In the genomic region with DNA sequence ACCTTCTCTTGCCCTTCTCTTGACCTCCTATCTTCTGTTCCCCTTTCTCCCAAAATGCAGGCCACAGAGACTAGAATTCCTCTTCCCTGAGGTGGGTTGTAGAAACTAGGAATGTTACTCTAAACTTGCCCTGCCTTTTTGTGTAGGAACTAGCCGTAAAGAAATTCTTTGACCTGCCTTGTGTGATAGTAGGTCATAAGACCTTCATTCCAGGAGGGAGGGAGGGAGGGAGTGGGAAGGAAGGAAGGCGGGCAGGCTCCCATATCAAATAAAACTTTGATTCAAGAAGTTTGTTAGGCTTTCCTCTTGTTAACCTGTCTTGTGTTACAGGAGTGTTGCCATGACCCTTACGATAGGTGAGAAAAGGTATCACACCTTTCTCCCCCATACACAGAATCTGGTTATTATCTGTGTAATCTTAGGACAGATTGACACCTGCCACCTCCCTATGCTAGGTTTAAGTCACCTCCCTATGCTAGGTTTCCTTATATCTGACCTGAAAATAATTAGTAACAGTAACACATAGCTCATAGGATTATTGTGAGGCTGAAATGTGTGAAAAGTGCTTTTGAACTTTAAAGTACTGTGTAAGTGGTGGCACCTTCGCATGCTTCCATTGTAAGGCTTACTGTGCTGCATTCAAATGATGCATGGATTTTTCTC, we compare ENCODE assay signal across 1 cellular context.
TF ChIP-seq lines count a peak whose summit lies in the region.

No MANE protein-coding gene starts in this region.

TF ChIP-seq in IMR-90, 13 proteins besides CTCF, POLR2A, EP300 and RAD21:
- no peak for TF ChIP-seq CHD1 (IDR thresholded peaks at IDR 0.05; ENCODE audit: low read depth, low read length)
- TF ChIP-seq CEBPB (IDR thresholded peaks at IDR 0.05; ENCODE audit: low read depth, low read length), result no peak
- TF ChIP-seq MXI1 (IDR thresholded peaks at IDR 0.05; ENCODE audit: borderline replicate concordance, low read depth, low read length), result no peak
- no peak for TF ChIP-seq NFE2L2 (IDR thresholded peaks at IDR 0.05; ENCODE audit: low read depth, low read length)
- TF ChIP-seq, protein P1, sequence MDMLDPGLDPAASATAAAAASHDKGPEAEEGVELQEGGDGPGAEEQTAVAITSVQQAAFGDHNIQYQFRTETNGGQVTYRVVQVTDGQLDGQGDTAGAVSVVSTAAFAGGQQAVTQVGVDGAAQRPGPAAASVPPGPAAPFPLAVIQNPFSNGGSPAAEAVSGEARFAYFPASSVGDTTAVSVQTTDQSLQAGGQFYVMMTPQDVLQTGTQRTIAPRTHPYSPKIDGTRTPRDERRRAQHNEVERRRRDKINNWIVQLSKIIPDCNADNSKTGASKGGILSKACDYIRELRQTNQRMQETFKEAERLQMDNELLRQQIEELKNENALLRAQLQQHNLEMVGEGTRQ (IDR thresholded peaks at IDR 0.05; ENCODE audit: low read depth, low read length), result no peak
- no peak for TF ChIP-seq MAFK (IDR thresholded peaks at IDR 0.05; ENCODE audit: low read depth, low read length)
- no peak for TF ChIP-seq SMC3 (IDR thresholded peaks at IDR 0.05; ENCODE audit: low read depth, low read length)
- no peak for TF ChIP-seq MAZ (IDR thresholded peaks at IDR 0.05; ENCODE audit: borderline replicate concordance, low read depth, low read length)
- no peak for TF ChIP-seq BHLHE40 (IDR thresholded peaks at IDR 0.05; ENCODE audit: low read depth, low read length)
- no peak for TF ChIP-seq RFX5 (IDR thresholded peaks at IDR 0.05; ENCODE audit: low read depth, low read length)
- no peak for TF ChIP-seq FOS (IDR thresholded peaks at IDR 0.05; ENCODE audit: low read depth, low read length)
- TF ChIP-seq RCOR1 (IDR thresholded peaks at IDR 0.05; ENCODE audit: insufficient replicate concordance, low read length), result no peak
